Comparison of ENCODE assay signal across 20 cellular contexts in the genomic region with DNA sequence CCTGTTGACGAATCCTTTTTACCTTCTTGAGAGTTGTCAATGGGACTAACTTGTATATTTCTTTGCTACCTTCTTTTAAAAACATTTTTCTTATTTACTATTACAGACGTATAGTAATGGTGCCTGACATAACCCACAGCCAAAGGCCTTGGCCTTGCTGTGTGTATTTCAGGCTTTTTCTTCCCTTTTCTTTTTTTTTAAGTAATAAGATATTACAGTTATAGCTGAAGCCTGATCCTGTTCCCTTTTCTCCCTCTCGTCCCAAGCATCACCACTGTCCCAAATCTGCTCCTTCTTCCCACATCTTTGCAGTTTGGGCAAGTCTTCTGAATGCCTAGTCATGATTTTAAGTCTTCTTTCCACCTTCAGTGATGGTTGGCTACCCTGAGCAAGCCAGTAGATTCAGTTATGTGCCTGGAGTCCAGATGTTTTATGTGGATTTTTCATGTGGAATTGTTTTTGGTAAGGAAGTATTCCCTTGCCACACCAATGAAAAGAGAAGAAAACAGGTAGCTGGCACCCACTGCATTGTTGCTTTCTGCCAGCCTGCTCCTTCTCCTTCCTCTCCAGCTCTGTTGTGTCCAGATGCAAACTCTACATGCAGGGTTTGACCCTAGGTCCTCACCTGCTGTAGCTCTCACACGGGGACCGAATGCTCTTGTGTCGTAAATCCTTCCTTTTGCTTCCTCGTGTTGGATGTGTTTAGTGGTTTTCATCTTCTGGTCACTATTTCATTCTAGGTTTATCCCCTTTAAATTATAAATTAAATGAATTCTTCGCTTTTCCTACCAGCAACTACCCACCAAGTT. TPM values are rescaled to one million over a fixed set of nuclear protein-coding genes. Genes with fewer than 3 reads are reported as not detected.
DNase-seq lines count a peak whose midpoint lies in the region; ATAC-seq and TF ChIP-seq lines count a peak whose summit lies in the region.
"Had no signal": no experiment of that assay in that cellular context is flagged by ENCODE, and none has a peak within 500 bp of the region (broad histone marks: within the 10 kb centered on the region; RNA-seq: fewer than 3 reads in every experiment).

No MANE protein-coding gene starts in this region.

- H3K4me3 ChIP-seq in CD8-positive, alpha-beta memory T cell (ENCODE audit: low read length): no peak overlapping the region
- H3K4me3 ChIP-seq in lower lobe of right lung (no peak overlapping the region), stomach smooth muscle (ENCODE audit: low read length in 2 of 2) (peak overlapping the region in 1 of 2 donors; percentile 47)

- no peak overlapping the region for H3K4me3 Mint-ChIP-seq in CD8-positive, alpha-beta memory T cell
- no peak overlapping the region for H3K4me3 Mint-ChIP-seq in activated T-helper 17 cell treated with anti-CD3 and anti-CD28 coated beads, Interleukin-2, amount 50 U/mL, for 72 hours
- H3K4me3 Mint-ChIP-seq in activated T-helper 2 cell treated with anti-CD3 and anti-CD28 coated beads, Interferon-gamma antibody, Interleukin-2, Interleukin-4, amounts not matched to agents 10 μg/mL and 5 μg/mL and 100 μg/mL, durations not matched to agents 14 hours and 24 hours and 36 hours (ENCODE audit: low read depth): no peak overlapping the region

- H3K9me3 ChIP-seq in CD8-positive, alpha-beta memory T cell (ENCODE audit: low read length): no peaks in the 10 kb centered on the region
- H3K9me3 ChIP-seq in lower lobe of right lung: no peaks in the 10 kb centered on the region
- no peaks in the 10 kb centered on the region for H3K9me3 ChIP-seq in stomach smooth muscle (ENCODE audit: control insufficient read depth in 2 of 2, low read length in 2 of 2)

- peaks cover 0 to 66% (median 4%) of the 10 kb centered on the region in 3 donors for H3K36me3 Mint-ChIP-seq in CD8-positive, alpha-beta memory T cell
- peaks cover 12% of the 10 kb centered on the region for H3K36me3 Mint-ChIP-seq in activated T-helper 17 cell treated with anti-CD3 and anti-CD28 coated beads, Interleukin-2, amount 50 U/mL, for 72 hours (ENCODE audit: low read depth)
- peaks cover 7% of the 10 kb centered on the region for H3K36me3 Mint-ChIP-seq in activated T-helper 2 cell treated with anti-CD3 and anti-CD28 coated beads, Interferon-gamma antibody, Interleukin-2, Interleukin-4, amounts not matched to agents 10 μg/mL and 5 μg/mL and 100 μg/mL, durations not matched to agents 14 hours and 24 hours and 36 hours (ENCODE audit: low read depth)

- ATAC-seq in activated T-helper 17 cell treated with anti-CD3 and anti-CD28 coated beads, Interleukin-2, amount 50 U/mL, for 72 hours (replicated peaks): no peak
- no peak for ATAC-seq in lower lobe of right lung
- ATAC-seq: HepG2 had no signal

- POLR2A ChIA-PET in CD8-positive, alpha-beta memory T cell (lab: Charles Lee): no interaction called here

- H3K27me3 Mint-ChIP-seq in CD8-positive, alpha-beta memory T cell: no peaks in the 10 kb centered on the region
- H3K27me3 Mint-ChIP-seq in activated T-helper 17 cell treated with anti-CD3 and anti-CD28 coated beads, Interleukin-2, amount 50 U/mL, for 72 hours: no peaks in the 10 kb centered on the region
- H3K27me3 Mint-ChIP-seq in activated T-helper 2 cell treated with anti-CD3 and anti-CD28 coated beads, Interferon-gamma antibody, Interleukin-2, Interleukin-4, amounts not matched to agents 10 μg/mL and 5 μg/mL and 100 μg/mL, durations not matched to agents 14 hours and 24 hours and 36 hours (ENCODE audit: low read depth): no peaks in the 10 kb centered on the region

- peaks cover 3% of the 10 kb centered on the region for H3K4me1 ChIP-seq in CD8-positive, alpha-beta memory T cell (ENCODE audit: insufficient read depth, low read length)
- H3K4me1 ChIP-seq in lower lobe of right lung (peaks cover 18% of the 10 kb centered on the region), stomach smooth muscle (ENCODE audit: control insufficient read depth, insufficient read depth, low read length) (peaks cover 72% of the 10 kb centered on the region)

- no peak for TF ChIP-seq CTCF in lower lobe of right lung (IDR thresholded peaks at IDR 0.05)

- H3K9ac ChIP-seq in stomach smooth muscle (ENCODE audit: low read length in 2 of 2): peak overlapping the region; percentile 34 to 51

- no peaks in the 10 kb centered on the region for H3K27me3 ChIP-seq in CD8-positive, alpha-beta memory T cell (ENCODE audit: insufficient read depth, low read length, poor library complexity, severe bottlenecking)
- H3K27me3 ChIP-seq in lower lobe of right lung (ENCODE audit: low read depth): no peaks in the 10 kb centered on the region
- no peaks in the 10 kb centered on the region for H3K27me3 ChIP-seq in stomach smooth muscle (ENCODE audit: control insufficient read depth in 1 of 2, insufficient read depth in 2 of 2, low read length in 2 of 2)
- H3K27me3 ChIP-seq: dorsolateral prefrontal cortex had no signal

- CTCF ChIA-PET in CD8-positive, alpha-beta memory T cell (lab: Charles Lee): interaction anchor here (1.3 kb wide), 1 partner anchor 155 kb away, joined by 6 read pairs; no protein-coding TSS in a partner anchor

- no peak for DNase-seq in CD8-positive, alpha-beta memory T cell
- DNase-seq in lower lobe of right lung (no peak), DMS53 (lab: John Stamatoyannopoulos, UW) (no peak), middle frontal gyrus (ENCODE audit: extremely low spot score, low spot score) (no peak)
- DNase-seq in activated CD4-positive, alpha-beta T cell treated with anti-CD3 and anti-CD28 coated beads for 48 hours: no peak
- DNase-seq in activated T-helper 2 cell treated with anti-CD3 and anti-CD28 coated beads, Interferon-gamma antibody, Interleukin-2, Interleukin-4, amounts not matched to agents 10 μg/mL and 5 μg/mL and 100 μg/mL, durations not matched to agents 14 hours and 24 hours and 36 hours (ENCODE audit: low spot score): no peak
- DNase-seq: activated effector memory CD4-positive, alpha-beta T cell treated with anti-CD3 and anti-CD28 coated beads, Interleukin-2, amount 50 U/mL, for 16 hours; NCI-H2107; NCI-H526; OCI-M1; stimulated activated CD4-positive, alpha-beta T cell treated with anti-CD3 and anti-CD28 coated beads, Interleukin-2, amount 100 ng/mL, for 48 hours; stimulated activated CD8-positive, alpha-beta memory T cell treated with anti-CD3 and anti-CD28 coated beads, Interleukin-4, amount 100 ng/mL, for 48 hours; WERI-Rb-1 had no signal

- no peaks in the 10 kb centered on the region for H3K9me3 Mint-ChIP-seq in CD8-positive, alpha-beta memory T cell
- no peaks in the 10 kb centered on the region for H3K9me3 Mint-ChIP-seq in activated T-helper 17 cell treated with anti-CD3 and anti-CD28 coated beads, Interleukin-2, amount 50 U/mL, for 72 hours
- H3K9me3 Mint-ChIP-seq in activated T-helper 2 cell treated with anti-CD3 and anti-CD28 coated beads, Interferon-gamma antibody, Interleukin-2, Interleukin-4, amounts not matched to agents 10 μg/mL and 5 μg/mL and 100 μg/mL, durations not matched to agents 14 hours and 24 hours and 36 hours: no peaks in the 10 kb centered on the region

- H3K4me1 Mint-ChIP-seq in CD8-positive, alpha-beta memory T cell: peaks cover 4 to 9% (median 6%) of the 10 kb centered on the region in 3 donors
- H3K4me1 Mint-ChIP-seq in activated T-helper 17 cell treated with anti-CD3 and anti-CD28 coated beads, Interleukin-2, amount 50 U/mL, for 72 hours: no peaks in the 10 kb centered on the region
- H3K4me1 Mint-ChIP-seq in activated T-helper 2 cell treated with anti-CD3 and anti-CD28 coated beads, Interferon-gamma antibody, Interleukin-2, Interleukin-4, amounts not matched to agents 10 μg/mL and 5 μg/mL and 100 μg/mL, durations not matched to agents 14 hours and 24 hours and 36 hours (ENCODE audit: low read depth): no peaks in the 10 kb centered on the region

- H3K27ac ChIP-seq in CD8-positive, alpha-beta memory T cell (ENCODE audit: low read depth, low read length): peak overlapping the region; percentile 44
- H3K27ac ChIP-seq in lower lobe of right lung: peak overlapping the region; percentile 75
- H3K27ac ChIP-seq in stomach smooth muscle (ENCODE audit: low read length): peak overlapping the region; percentile 88
- H3K27ac ChIP-seq: WERI-Rb-1 had no signal

- intact Hi-C loops in lower lobe of right lung (cut with DNase I): loop anchor here (10.0 kb wide), 1 partner anchor 157 kb away; no protein-coding TSS in a partner anchor
- intact Hi-C loops in activated T-helper 2 cell treated with anti-CD3 and anti-CD28 coated beads, Interferon-gamma antibody, Interleukin-2, Interleukin-4, amounts not matched to agents 10 μg/mL and 5 μg/mL and 100 μg/mL, durations not matched to agents 14 hours and 24 hours and 36 hours (cut with micrococcal nuclease): loop anchor here (5.0 kb wide), 1 partner anchor 149 kb away; no protein-coding TSS in a partner anchor

- peak overlapping the region in 1 of 8 donors; percentile 11 for H3K27ac Mint-ChIP-seq in CD8-positive, alpha-beta memory T cell
- H3K27ac Mint-ChIP-seq in activated T-helper 17 cell treated with anti-CD3 and anti-CD28 coated beads, Interleukin-2, amount 50 U/mL, for 72 hours: peak overlapping the region; percentile 13
- no peak overlapping the region for H3K27ac Mint-ChIP-seq in activated T-helper 2 cell treated with anti-CD3 and anti-CD28 coated beads, Interferon-gamma antibody, Interleukin-2, Interleukin-4, amounts not matched to agents 10 μg/mL and 5 μg/mL and 100 μg/mL, durations not matched to agents 14 hours and 24 hours and 36 hours

- H3K36me3 ChIP-seq in CD8-positive, alpha-beta memory T cell (ENCODE audit: insufficient read depth, low read length): no peaks in the 10 kb centered on the region
- peaks cover 76% of the 10 kb centered on the region for H3K36me3 ChIP-seq in lower lobe of right lung
- H3K36me3 ChIP-seq in stomach smooth muscle (ENCODE audit: control insufficient read depth in 2 of 2, insufficient read depth in 2 of 2, low read length in 2 of 2): peaks cover 21 to 22% of the 10 kb centered on the region in 2 donors

RNA-seq across cellular contexts. Expression of a gene that starts 26.5 kb away (rescaled TPM):
- total RNA-seq in CD8-positive, alpha-beta memory T cell: 10 to 100 TPM; 38.8 to 39.3 TPM
- polyA plus RNA-seq in CD8-positive, alpha-beta memory T cell: 16.3 TPM
- 10 to 100 TPM; 19.5 to 35.9 TPM for total RNA-seq in activated T-helper 17 cell treated with anti-CD3 and anti-CD28 coated beads, Interleukin-2, amount 50 U/mL, for 72 hours
- total RNA-seq in lower lobe of right lung: 50.2 TPM
- 35.5 and 36.5 TPM in 2 replicates for total RNA-seq in activated T-helper 2 cell treated with anti-CD3 and anti-CD28 coated beads, Interferon-gamma antibody, Interleukin-2, Interleukin-4, amounts not matched to agents 10 μg/mL and 5 μg/mL and 100 μg/mL, durations not matched to agents 14 hours and 24 hours and 36 hours

RNA-seq across cellular contexts. Expression of a gene that starts 35.0 kb away (rescaled TPM):
- total RNA-seq in CD8-positive, alpha-beta memory T cell: not detected
- not detected for polyA plus RNA-seq in CD8-positive, alpha-beta memory T cell
- not detected for total RNA-seq in activated T-helper 17 cell treated with anti-CD3 and anti-CD28 coated beads, Interleukin-2, amount 50 U/mL, for 72 hours
- total RNA-seq in lower lobe of right lung: not detected
- total RNA-seq in activated T-helper 2 cell treated with anti-CD3 and anti-CD28 coated beads, Interferon-gamma antibody, Interleukin-2, Interleukin-4, amounts not matched to agents 10 μg/mL and 5 μg/mL and 100 μg/mL, durations not matched to agents 14 hours and 24 hours and 36 hours: not detected in 2 replicates
- total RNA-seq: dorsolateral prefrontal cortex, HepG2 had no signal
- polyA plus RNA-seq: BJ, HepG2, liver, neural cell had no signal
